In the genomic region with DNA sequence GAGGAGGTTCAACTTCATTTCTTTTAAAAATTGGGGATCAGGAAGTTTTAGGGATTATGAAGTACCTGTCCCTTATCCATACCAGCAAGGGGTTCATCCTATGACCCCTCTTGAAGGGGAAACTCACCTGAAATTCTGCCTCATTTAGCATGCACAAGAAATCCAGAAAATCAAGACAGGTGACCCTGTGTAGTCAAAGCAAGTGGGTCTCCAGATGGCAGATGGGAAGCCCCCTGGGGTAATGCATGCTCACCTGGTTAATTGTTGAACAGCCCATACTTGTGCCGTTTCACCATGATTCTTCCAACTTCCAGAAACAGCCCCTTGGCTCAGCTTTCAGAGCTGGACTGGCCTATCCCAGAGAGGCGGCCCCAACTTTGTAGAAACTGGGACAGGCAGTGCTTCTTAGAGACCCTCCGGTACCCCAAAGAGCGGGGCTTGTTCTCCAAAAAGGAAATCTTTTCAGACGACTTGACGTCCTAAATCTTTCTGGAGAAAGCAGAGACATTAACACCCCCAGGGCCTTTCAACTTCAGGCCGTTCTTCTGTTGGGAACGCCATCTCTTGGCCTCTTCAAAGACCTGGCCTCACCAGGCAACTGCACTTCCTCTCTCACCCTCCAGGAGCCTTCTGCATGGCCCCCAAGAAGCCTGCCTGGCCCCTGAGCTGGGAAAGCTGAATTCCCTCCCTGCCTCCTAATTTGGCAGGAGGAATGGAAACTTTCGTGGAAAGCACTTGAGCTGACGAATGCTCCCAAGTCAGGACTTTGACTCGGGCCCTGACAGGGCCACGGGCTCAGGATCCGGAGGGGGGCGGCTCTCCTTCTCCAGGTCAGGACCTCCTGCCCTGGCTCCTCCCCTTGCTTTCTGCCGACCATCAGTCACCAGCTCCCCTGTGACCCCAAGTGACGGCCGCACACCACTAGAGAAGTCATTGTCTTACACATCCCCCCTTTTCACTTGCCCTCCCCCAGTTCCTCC, we compare ENCODE assay signal across 1 cellular context.
TF ChIP-seq lines count a peak whose summit lies in the region.

No MANE protein-coding gene starts in this region.

TF ChIP-seq in endothelial cell of umbilical vein, 7 proteins besides CTCF, POLR2A, EP300 and RAD21 (continued from another document):
- peak; percentile 17 for TF ChIP-seq EZH2 (IDR thresholded peaks at IDR 0.05; ENCODE audit: borderline replicate concordance, low read depth, low read length, severe bottlenecking)
